ENCODE assay signal across 33 cellular contexts in the genomic region with DNA sequence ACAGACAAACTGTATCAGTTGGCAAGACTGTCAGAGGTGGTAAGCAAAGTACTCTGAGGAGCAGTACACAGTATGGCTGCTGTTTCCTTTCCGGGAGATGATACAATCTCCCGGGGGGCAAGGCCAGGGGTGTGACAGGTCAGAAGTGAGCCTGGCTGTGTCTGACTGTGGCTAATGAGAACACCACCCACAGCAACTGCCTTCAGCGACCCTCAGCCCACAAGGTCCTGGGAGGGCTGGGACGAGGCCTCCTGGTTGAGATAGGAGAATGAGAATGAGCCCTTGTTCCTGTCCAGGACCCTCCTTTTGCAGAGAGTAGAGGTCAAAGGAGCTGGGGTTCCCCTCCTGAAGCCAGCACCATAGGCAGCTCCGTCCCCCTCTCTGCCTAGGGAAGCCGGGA.
"Had no signal": no experiment of that assay in that cellular context is flagged by ENCODE, and none has a peak within 500 bp of the region (broad histone marks: within the 10 kb centered on the region; RNA-seq: fewer than 3 reads in every experiment).

No MANE protein-coding gene starts in this region.

- H3K4me1 Mint-ChIP-seq: activated CD4-positive, alpha-beta T cell treated with anti-CD3 and anti-CD28 coated beads, Interleukin-2, amount 10 ng/mL, durations not matched to agents 24 days and 14 days; activated CD8-positive, alpha-beta memory T cell treated with anti-CD3 and anti-CD28 coated beads, Interleukin-2, amount 10 ng/mL, durations not matched to agents 7 days and 5 days; activated naive CD8-positive, alpha-beta T cell treated with anti-CD3 and anti-CD28 coated beads for 36 hours; activated naive CD8-positive, alpha-beta T cell treated with anti-CD3 and anti-CD28 coated beads, Interleukin-2, amount 50 U/mL, for 24 hours; central memory CD8-positive, alpha-beta T cell had no signal

- H3K36me3 Mint-ChIP-seq: activated CD4-positive, alpha-beta memory T cell treated with anti-CD3 and anti-CD28 coated beads for 36 hours; activated CD8-positive, alpha-beta memory T cell treated with anti-CD3 and anti-CD28 coated beads, Interleukin-2, amount 10 ng/mL, durations not matched to agents 7 days and 5 days; activated naive CD8-positive, alpha-beta T cell treated with anti-CD3 and anti-CD28 coated beads for 36 hours had no signal

- H3K36me3 ChIP-seq: adrenal gland, cardiac muscle cell, esophagus muscularis mucosa, gastrocnemius medialis had no signal

- H3K4me3 ChIP-seq: adrenal gland, body of pancreas, cardiac muscle cell, coronary artery, dorsolateral prefrontal cortex, esophagus muscularis mucosa, gastrocnemius medialis had no signal

- DNase-seq: activated CD4-positive, alpha-beta memory T cell treated with anti-CD3 and anti-CD28 coated beads for 36 hours; activated CD4-positive, alpha-beta T cell treated with anti-CD3 and anti-CD28 coated beads, Interleukin-2, amount 10 ng/mL, durations not matched to agents 24 days and 14 days; activated CD4-positive, CD25-positive, alpha-beta regulatory T cell; activated CD4-positive, CD25-positive, alpha-beta regulatory T cell treated with anti-CD3 and anti-CD28 coated beads, Interleukin-2, amount 50 U/mL, for 72 hours; activated CD8-positive, alpha-beta memory T cell treated with anti-CD3 and anti-CD28 coated beads, Interleukin-2, amount 10 ng/mL, durations not matched to agents 7 days and 5 days; activated CD8-positive, alpha-beta memory T cell treated with anti-CD3 and anti-CD28 coated beads, Interleukin-2, amount 50 U/mL, for 4 hours; activated CD8-positive, alpha-beta T cell treated with anti-CD3 and anti-CD28 coated beads, Interleukin-2, amount 10 ng/mL, durations not matched to agents 7 days and 5 days; activated gamma-delta T cell; activated naive CD4-positive, alpha-beta T cell; activated naive CD4-positive, alpha-beta T cell treated with anti-CD3 and anti-CD28 coated beads, Interleukin-2, amount 50 U/mL, for 16 hours; activated naive CD8-positive, alpha-beta T cell treated with anti-CD3 and anti-CD28 coated beads for 36 hours; activated naive CD8-positive, alpha-beta T cell treated with anti-CD3 and anti-CD28 coated beads, Interleukin-2, amount 50 U/mL, for 24 hours; activated T-cell treated with anti-CD3 and anti-CD28 coated beads, Interleukin-2, amount 50 U/mL, for 1 hour; activated T-cell treated with anti-CD3 and anti-CD28 coated beads, Interleukin-2, amount 50 U/mL, for 48 hours; adrenal gland; amygdala; aorta; body of pancreas; effector memory CD4-positive, alpha-beta T cell; endodermal cell; erythroblast; foreskin keratinocyte; gastrocnemius medialis; glutamatergic neuron; T-helper 2 cell had no signal

- H3K27ac Mint-ChIP-seq: activated CD4-positive, alpha-beta memory T cell treated with anti-CD3 and anti-CD28 coated beads for 36 hours; activated CD4-positive, alpha-beta T cell treated with anti-CD3 and anti-CD28 coated beads for 36 hours; activated CD4-positive, alpha-beta T cell treated with anti-CD3 and anti-CD28 coated beads, Interleukin-2, amount 10 ng/mL, durations not matched to agents 24 days and 14 days; activated CD8-positive, alpha-beta memory T cell treated with anti-CD3 and anti-CD28 coated beads, Interleukin-2, amount 10 ng/mL, durations not matched to agents 7 days and 5 days; activated CD8-positive, alpha-beta T cell treated with anti-CD3 and anti-CD28 coated beads, Interleukin-2, amount 10 ng/mL, durations not matched to agents 7 days and 5 days; activated naive CD8-positive, alpha-beta T cell treated with anti-CD3 and anti-CD28 coated beads for 36 hours; activated naive CD8-positive, alpha-beta T cell treated with anti-CD3 and anti-CD28 coated beads, Interleukin-2, amount 50 U/mL, for 24 hours; activated T-helper 1 cell treated with anti-CD3 and anti-CD28 coated beads, Interleukin-12 subunit alpha, Interleukin-12 subunit beta, Interleukin-2, Interleukin-4 antibody, amounts not matched to agents 30 ng/mL and 10 ng/mL and 1 ng/mL, durations not matched to agents 14 hours and 24 hours and 36 hours; dendritic cell treated with granulocyte-macrophage colony-stimulating factor and Interleukin-4, amounts not matched to agents 40 ng/mL and 50 ng/mL, for 4 days; endodermal cell had no signal

- H3K27ac ChIP-seq: adrenal gland, body of pancreas, cardiac muscle cell, coronary artery, dorsolateral prefrontal cortex, esophagus muscularis mucosa, foreskin keratinocyte, gastrocnemius medialis had no signal

- H3K27me3 ChIP-seq: adrenal gland, body of pancreas, cardiac muscle cell, foreskin keratinocyte, gastrocnemius medialis had no signal

- H3K27me3 Mint-ChIP-seq: activated CD4-positive, alpha-beta T cell treated with anti-CD3 and anti-CD28 coated beads, Interleukin-2, amount 10 ng/mL, durations not matched to agents 24 days and 14 days; activated CD8-positive, alpha-beta memory T cell treated with anti-CD3 and anti-CD28 coated beads, Interleukin-2, amount 10 ng/mL, durations not matched to agents 7 days and 5 days; activated naive CD8-positive, alpha-beta T cell treated with anti-CD3 and anti-CD28 coated beads, Interleukin-2, amount 50 U/mL, for 24 hours; central memory CD8-positive, alpha-beta T cell had no signal

- H3K9me3 Mint-ChIP-seq: activated CD4-positive, alpha-beta memory T cell treated with anti-CD3 and anti-CD28 coated beads for 36 hours; activated CD4-positive, alpha-beta T cell treated with anti-CD3 and anti-CD28 coated beads, Interleukin-2, amount 10 ng/mL, durations not matched to agents 24 days and 14 days; activated naive CD8-positive, alpha-beta T cell treated with anti-CD3 and anti-CD28 coated beads for 36 hours; activated naive CD8-positive, alpha-beta T cell treated with anti-CD3 and anti-CD28 coated beads, Interleukin-2, amount 50 U/mL, for 24 hours; activated T-helper 1 cell treated with anti-CD3 and anti-CD28 coated beads, Interleukin-12 subunit alpha, Interleukin-12 subunit beta, Interleukin-2, Interleukin-4 antibody, amounts not matched to agents 30 ng/mL and 10 ng/mL and 1 ng/mL, durations not matched to agents 14 hours and 24 hours and 36 hours; central memory CD8-positive, alpha-beta T cell; dendritic cell treated with granulocyte-macrophage colony-stimulating factor and Interleukin-4, amounts not matched to agents 40 ng/mL and 50 ng/mL, for 4 days; endodermal cell had no signal

- H3K4me3 Mint-ChIP-seq: activated CD4-positive, alpha-beta memory T cell treated with anti-CD3 and anti-CD28 coated beads for 36 hours; activated CD4-positive, alpha-beta T cell treated with anti-CD3 and anti-CD28 coated beads for 36 hours; activated CD4-positive, alpha-beta T cell treated with anti-CD3 and anti-CD28 coated beads, Interleukin-2, amount 10 ng/mL, durations not matched to agents 24 days and 14 days; activated CD8-positive, alpha-beta memory T cell treated with anti-CD3 and anti-CD28 coated beads, Interleukin-2, amount 10 ng/mL, durations not matched to agents 7 days and 5 days; activated CD8-positive, alpha-beta T cell treated with anti-CD3 and anti-CD28 coated beads, Interleukin-2, amount 10 ng/mL, durations not matched to agents 7 days and 5 days; activated naive CD8-positive, alpha-beta T cell treated with anti-CD3 and anti-CD28 coated beads for 36 hours; activated naive CD8-positive, alpha-beta T cell treated with anti-CD3 and anti-CD28 coated beads, Interleukin-2, amount 50 U/mL, for 24 hours; activated T-helper 1 cell treated with anti-CD3 and anti-CD28 coated beads, Interleukin-12 subunit alpha, Interleukin-12 subunit beta, Interleukin-2, Interleukin-4 antibody, amounts not matched to agents 30 ng/mL and 10 ng/mL and 1 ng/mL, durations not matched to agents 14 hours and 24 hours and 36 hours; central memory CD8-positive, alpha-beta T cell; dendritic cell treated with granulocyte-macrophage colony-stimulating factor and Interleukin-4, amounts not matched to agents 40 ng/mL and 50 ng/mL, for 4 days; endodermal cell had no signal

- H3K9me3 ChIP-seq: adrenal gland, body of pancreas, esophagus muscularis mucosa, gastrocnemius medialis had no signal

- H3K4me1 ChIP-seq: adrenal gland, body of pancreas, esophagus muscularis mucosa, foreskin keratinocyte, gastrocnemius medialis had no signal
